13 cellular contexts compared by ENCODE assay signal in the genomic region with DNA sequence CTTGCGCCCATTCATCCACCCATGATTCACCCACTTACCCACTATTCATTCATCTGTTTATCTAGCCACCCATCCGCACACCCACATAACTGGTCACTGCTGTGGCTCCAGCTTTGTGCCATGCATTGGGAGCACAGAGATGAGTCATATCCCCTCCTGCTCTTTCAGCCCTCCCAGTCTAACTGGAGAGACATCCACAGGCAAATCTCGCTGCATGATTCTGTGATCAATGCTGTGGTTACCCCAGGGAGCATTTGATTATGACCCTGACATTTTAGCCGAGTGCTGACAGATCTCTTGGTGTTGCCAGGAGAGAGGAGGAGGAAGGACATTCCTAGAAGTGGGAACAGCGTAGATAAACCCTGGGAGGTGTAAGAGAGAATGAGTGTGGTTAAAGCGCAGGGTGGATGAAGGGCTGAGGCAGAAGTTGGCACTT. TPM values are rescaled to one million over a fixed set of nuclear protein-coding genes. Genes with fewer than 3 reads are reported as not detected.
DNase-seq lines count a peak whose midpoint lies in the region; ATAC-seq and TF ChIP-seq lines count a peak whose summit lies in the region.
"Had no signal": no experiment of that assay in that cellular context is flagged by ENCODE, and none has a peak within 500 bp of the region (broad histone marks: within the 10 kb centered on the region; RNA-seq: fewer than 3 reads in every experiment).

No MANE protein-coding gene starts in this region.

- in situ Hi-C loops in IMR-90 (cut with MboI; ENCODE audit: low sequenced_read_pairs) = loop anchor here (10.0 kb wide), 1 partner anchor 414 kb away; no protein-coding TSS in a partner anchor
- in situ Hi-C loops in astrocyte of the cerebellum (cut with HindIII; ENCODE audit: low sequenced_read_pairs) = no loop called here

- H3K36me3 Mint-ChIP-seq in type B pancreatic cell = no peaks in the 10 kb centered on the region

- 0 out of 2 replicates have a peak overlapping the region, but pooled peaks have one; percentile 37 for H3K4ac ChIP-seq in IMR-90 (ENCODE audit: low read depth, low read length)

- WGBS in IMR-90 (ENCODE audit: extremely low coverage in 2 of 2, insufficient read length in 1 of 2), 2 experiments = 31% methylated on average over 2 of the region's 6 CpGs; no CpG with 5 or more reads in 1 of the 2 experiments

- H2AFZ ChIP-seq in IMR-90 (replicated peaks; ENCODE audit: low read length, poor library complexity) = no peak overlapping the region

- no peak for TF ChIP-seq RAD21 in IMR-90 (IDR thresholded peaks at IDR 0.05; ENCODE audit: low read length)

- H3K79me1 ChIP-seq in IMR-90 (ENCODE audit: low read depth in 1 of 2, low read length in 2 of 2) = no peaks in the 10 kb centered on the region

- H2BK20ac ChIP-seq in IMR-90 (ENCODE audit: low read depth, low read length) = peak overlapping the region; percentile 42; the same call in 1 of the 2 replicates

- no peak overlapping the region for H3K27ac Mint-ChIP-seq in type B pancreatic cell

- H3K4me1 ChIP-seq in IMR-90 (ENCODE audit: control insufficient read depth, insufficient read depth, low read length) = 0 out of 2 replicates have a peak, but pooled peaks cover 2% of the 10 kb centered on the region
- H3K4me1 ChIP-seq: SJCRH30, upper lobe of right lung had no signal

- no peak overlapping the region for H3K56ac ChIP-seq in IMR-90 (ENCODE audit: extremely low read depth, insufficient read depth, low read length)

- no peak overlapping the region for H3K4me3 Mint-ChIP-seq in type B pancreatic cell

- no peaks in the 10 kb centered on the region for H3K9me3 Mint-ChIP-seq in type B pancreatic cell

- H3K9ac ChIP-seq in IMR-90 (ENCODE audit: low read depth, low read length) = no peak overlapping the region

- no peaks in the 10 kb centered on the region for H4K20me1 ChIP-seq in IMR-90 (ENCODE audit: insufficient read depth, low read length)

- H3K27me3 ChIP-seq in IMR-90 (ENCODE audit: control insufficient read depth, insufficient read depth, low read length) = no peaks in the 10 kb centered on the region
- no peaks in the 10 kb centered on the region for H3K27me3 ChIP-seq in kidney epithelial cell (ENCODE audit: control insufficient read depth, insufficient read depth, low read length)
- H3K27me3 ChIP-seq: SJCRH30, upper lobe of right lung had no signal

- no peaks in the 10 kb centered on the region for H3K4me1 Mint-ChIP-seq in type B pancreatic cell (ENCODE audit: unreplicated experiment)

- peak; percentile 7 for DNase-seq in Ammon's horn (ENCODE audit: low spot score)
- DNase-seq in IMR-90 = peak; percentile 74
- DNase-seq in astrocyte of the cerebellum (ENCODE audit: low read depth) = peak; percentile 24
- peak; percentile 60 for DNase-seq in kidney epithelial cell (ENCODE audit: low read depth)
- DNase-seq in NCI-H2171 (lab: John Stamatoyannopoulos, UW) = no peak
- no peak for DNase-seq in type B pancreatic cell (ENCODE audit: extremely low spot score, unreplicated experiment)
- DNase-seq: activated CD4-positive, alpha-beta T cell treated with anti-CD3 and anti-CD28 coated beads, Interleukin-2, amount 50 U/mL, for 48 hours; KBM-7; left ventricle myocardium superior; SJCRH30; upper lobe of right lung had no signal

- H2BK15ac ChIP-seq in IMR-90 (ENCODE audit: low read depth, low read length) = no peak overlapping the region

- no peak overlapping the region for H3K23ac ChIP-seq in IMR-90 (ENCODE audit: low read depth, low read length)

- peak overlapping the region; percentile 53; the same call in 1 of the 2 replicates for H3K4me2 ChIP-seq in IMR-90 (ENCODE audit: low read depth, low read length)

- no peak overlapping the region for H3K18ac ChIP-seq in IMR-90 (ENCODE audit: low read depth, low read length)

- H3K9me1 ChIP-seq in IMR-90 (ENCODE audit: insufficient read depth, low read length) = peaks cover 2% of the 10 kb centered on the region; the same call in 1 of the 2 replicates

- H2BK120ac ChIP-seq in IMR-90 (ENCODE audit: low read depth, low read length) = no peak overlapping the region

- H3K9me3 ChIP-seq in IMR-90 (ENCODE audit: control insufficient read depth, insufficient read depth, low read length) = no peaks in the 10 kb centered on the region
- H3K9me3 ChIP-seq: SJCRH30, upper lobe of right lung had no signal

- H3K4me3 ChIP-seq in IMR-90 (ENCODE audit: insufficient read depth, low read depth, low read length) (no peak overlapping the region), astrocyte of the cerebellum (ENCODE audit: low read depth, low read length) (no peak overlapping the region), kidney epithelial cell (ENCODE audit: low read depth, low read length) (no peak overlapping the region)
- H3K4me3 ChIP-seq: SJCRH30, upper lobe of right lung had no signal

- intact Hi-C loops in IMR-90 (cut with micrococcal nuclease) = no loop called here

- dilution Hi-C loops in IMR-90 (cut with HindIII; ENCODE audit: low sequenced_read_pairs, unreplicated experiment) = no loop called here

- TF ChIP-seq CTCF in IMR-90 (conservative IDR thresholded peaks at IDR 0.05; ENCODE audit: low read depth, low read length) (no peak), astrocyte of the cerebellum (IDR thresholded peaks at IDR 0.05; ENCODE audit: low read depth, low read length, missing control alignments) (no peak), kidney epithelial cell (IDR thresholded peaks at IDR 0.05; ENCODE audit: insufficient read depth, low read length, poor library complexity, severe bottlenecking) (no peak), type B pancreatic cell (conservative IDR thresholded peaks at IDR 0.05) (no peak)

- no TSS peak for BruUV-seq in IMR-90 (replicated peaks; lab: Mats Ljungman, UMichigan)

- peak; percentile 81 for ATAC-seq in IMR-90 (ENCODE audit: low read depth)
- ATAC-seq in GM18861 (IDR thresholded peaks at IDR 0.05; ENCODE audit: unreplicated experiment) = no peak
- no peak for ATAC-seq in HG03196 (IDR thresholded peaks at IDR 0.05; ENCODE audit: unreplicated experiment)
- ATAC-seq: left ventricle myocardium superior, upper lobe of right lung had no signal

- no peak overlapping the region for H2AK5ac ChIP-seq in IMR-90 (ENCODE audit: low read depth, low read length)

- H4K5ac ChIP-seq in IMR-90 (ENCODE audit: low read depth, low read length) = no peak overlapping the region

- CTCF ChIA-PET in IMR-90 (lab: Yijun Ruan, JAX) = no interaction called here

- H3K14ac ChIP-seq in IMR-90 (replicated peaks; ENCODE audit: low read depth, low read length) = no peak overlapping the region

- no peak overlapping the region for H4K8ac ChIP-seq in IMR-90 (ENCODE audit: low read depth in 2 of 2, low read length in 2 of 2)

- H3K36me3 ChIP-seq in IMR-90 (ENCODE audit: control insufficient read depth, insufficient read depth, low read length) (no peaks in the 10 kb centered on the region), kidney epithelial cell (ENCODE audit: control insufficient read depth, insufficient read depth, low read length) (no peaks in the 10 kb centered on the region)
- H3K36me3 ChIP-seq: SJCRH30, upper lobe of right lung had no signal

- no peak overlapping the region for H4K91ac ChIP-seq in IMR-90 (ENCODE audit: insufficient read depth, low read depth, low read length)

- no peak for TF ChIP-seq POLR2A in IMR-90 (IDR thresholded peaks at IDR 0.05; ENCODE audit: low read depth, low read length)

- H3K27ac ChIP-seq in IMR-90 (ENCODE audit: insufficient read depth, low read length) = no peak overlapping the region
- H3K27ac ChIP-seq: SJCRH30, upper lobe of right lung had no signal

- H2BK5ac ChIP-seq in IMR-90 (ENCODE audit: low read depth, low read length, poor library complexity, severe bottlenecking) = no peak overlapping the region

- POLR2A ChIA-PET in IMR-90 (lab: Charles Lee; ENCODE audit: unreplicated experiment) = no interaction called here

- H3K27me3 Mint-ChIP-seq in type B pancreatic cell = no peaks in the 10 kb centered on the region

- no peak overlapping the region for H2AK9ac ChIP-seq in IMR-90 (replicated peaks; ENCODE audit: low read depth, low read length, poor library complexity)

TF ChIP-seq in IMR-90, 13 proteins besides CTCF, POLR2A, EP300 and RAD21 (continues in another document):
- TF ChIP-seq FOS (IDR thresholded peaks at IDR 0.05; ENCODE audit: low read depth, low read length) (peak; percentile 74), RFX5 (IDR thresholded peaks at IDR 0.05; ENCODE audit: low read depth, low read length) (no peak), MAZ (IDR thresholded peaks at IDR 0.05; ENCODE audit: borderline replicate concordance, low read depth, low read length) (no peak)

RNA-seq across cellular contexts. Expression of gene PORCN, which starts 10.4 kb away (rescaled TPM):
- total RNA-seq in IMR-90 (2012; rRNA removed) = 3.3 and 4.1 TPM in 2 replicates
- polyA plus RNA-seq in IMR-90 (2012; rRNA removed) = 10.1 and 11.6 TPM in 2 replicates
- 16.1 and 17.2 TPM in 2 replicates for polyA plus RNA-seq in IMR-90 (2012; cell fraction: cytosol; rRNA removed)
- 12.9 and 36.2 TPM in 2 replicates for polyA plus RNA-seq in IMR-90 (2012; cell fraction: nucleus; rRNA removed; ENCODE audit: low replicate concordance)
- 12.7 and 14.5 TPM in 2 replicates for total RNA-seq in kidney epithelial cell
- 3.6 and 10.0 TPM in 2 replicates for total RNA-seq in type B pancreatic cell (ENCODE audit: low replicate concordance)

RNA-seq across cellular contexts. Expression of gene FTSJ1, which starts 22.4 kb away (rescaled TPM):
- total RNA-seq in IMR-90 (2012; rRNA removed) = 54.2 and 59.9 TPM in 2 replicates
- 50.8 and 60.0 TPM in 2 replicates for polyA plus RNA-seq in IMR-90 (2012; rRNA removed)
- 35.2 and 50.8 TPM in 2 replicates for polyA plus RNA-seq in IMR-90 (2012; cell fraction: cytosol; rRNA removed)
- polyA plus RNA-seq in IMR-90 (2012; cell fraction: nucleus; rRNA removed; ENCODE audit: low replicate concordance) = 80.0 and 116 TPM in 2 replicates
- 80.3 and 91.4 TPM in 2 replicates for total RNA-seq in kidney epithelial cell
- 35.3 and 46.4 TPM in 2 replicates for total RNA-seq in type B pancreatic cell (ENCODE audit: low replicate concordance)

RNA-seq across cellular contexts. Expression of gene EBP, which starts 23.2 kb away (rescaled TPM):
- total RNA-seq in IMR-90 (2012; rRNA removed) (66.7 and 78.9 TPM in 2 replicates), kidney epithelial cell (40.2 and 72.5 TPM in 2 replicates), type B pancreatic cell (ENCODE audit: low replicate concordance) (79.8 and 95.9 TPM in 2 replicates)
- polyA plus RNA-seq in IMR-90 (2012; rRNA removed) = 39.4 and 43.2 TPM in 2 replicates
- polyA plus RNA-seq in IMR-90 (2012; cell fraction: cytosol; rRNA removed) = 41.8 and 48.6 TPM in 2 replicates
- polyA plus RNA-seq in IMR-90 (2012; cell fraction: nucleus; rRNA removed; ENCODE audit: low replicate concordance) = 24.3 and 62.6 TPM in 2 replicates

RNA-seq across cellular contexts. Expression of gene SLC38A5, which starts 28.3 kb away (rescaled TPM):
- 12.2 and 12.8 TPM in 2 replicates for total RNA-seq in IMR-90 (2012; rRNA removed)
- 20.0 and 20.4 TPM in 2 replicates for polyA plus RNA-seq in IMR-90 (2012; rRNA removed)
- 12.7 and 26.2 TPM in 2 replicates for polyA plus RNA-seq in IMR-90 (2012; cell fraction: cytosol; rRNA removed)
- 22.6 and 42.7 TPM in 2 replicates for polyA plus RNA-seq in IMR-90 (2012; cell fraction: nucleus; rRNA removed; ENCODE audit: low replicate concordance)
- total RNA-seq in kidney epithelial cell = 28.3 and 32.8 TPM in 2 replicates
- 1.8 and 4.6 TPM in 2 replicates for total RNA-seq in type B pancreatic cell (ENCODE audit: low replicate concordance)

RNA-seq across cellular contexts. Expression of gene TBC1D25, which starts 41.1 kb away (rescaled TPM):
- total RNA-seq in IMR-90 (2012; rRNA removed) (8.3 and 11.3 TPM in 2 replicates), kidney epithelial cell (6.6 and 10.4 TPM in 2 replicates), type B pancreatic cell (ENCODE audit: low replicate concordance) (10.6 and 12.8 TPM in 2 replicates)
- 15.9 and 18.2 TPM in 2 replicates for polyA plus RNA-seq in IMR-90 (2012; rRNA removed)
- 18.8 and 23.9 TPM in 2 replicates for polyA plus RNA-seq in IMR-90 (2012; cell fraction: cytosol; rRNA removed)
- polyA plus RNA-seq in IMR-90 (2012; cell fraction: nucleus; rRNA removed; ENCODE audit: low replicate concordance) = 17.2 and 33.1 TPM in 2 replicates

Comparison
In these comparisons a context has a peak if more than half of its experiments do, and no peak if none do; other contexts are left out.
1. DNase-seq: peak in Ammon's horn (single experiment), IMR-90 (single experiment), astrocyte of the cerebellum (single experiment) and kidney epithelial cell (single experiment); none in NCI-H2171 (single experiment) and type B pancreatic cell (single experiment).